In the genomic region with DNA sequence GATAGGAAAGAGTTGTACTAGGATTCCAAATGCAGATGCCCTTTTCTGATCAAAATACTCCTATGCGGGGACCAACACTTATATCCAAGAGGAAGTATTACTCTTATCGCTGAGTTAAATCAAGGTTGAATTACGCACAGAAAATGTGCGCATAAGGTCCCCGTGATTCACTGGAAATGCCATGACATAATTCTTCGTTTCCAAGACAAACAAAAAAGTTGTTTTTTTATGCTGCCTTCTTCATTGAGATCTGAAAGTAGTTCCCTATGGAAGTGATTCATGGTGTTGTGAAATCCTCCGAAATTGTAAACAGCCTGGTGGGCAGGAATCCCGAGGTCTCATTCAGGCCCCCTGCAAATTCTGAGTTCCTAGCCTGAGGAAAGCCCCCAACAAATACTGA, we compare ENCODE assay signal across 1 cellular context.
TF ChIP-seq lines count a peak whose summit lies in the region.

No MANE protein-coding gene starts in this region.

TF ChIP-seq in GM23338, 12 proteins besides CTCF, POLR2A, EP300 and RAD21 (continued from another document):
- TF ChIP-seq, protein P1, sequence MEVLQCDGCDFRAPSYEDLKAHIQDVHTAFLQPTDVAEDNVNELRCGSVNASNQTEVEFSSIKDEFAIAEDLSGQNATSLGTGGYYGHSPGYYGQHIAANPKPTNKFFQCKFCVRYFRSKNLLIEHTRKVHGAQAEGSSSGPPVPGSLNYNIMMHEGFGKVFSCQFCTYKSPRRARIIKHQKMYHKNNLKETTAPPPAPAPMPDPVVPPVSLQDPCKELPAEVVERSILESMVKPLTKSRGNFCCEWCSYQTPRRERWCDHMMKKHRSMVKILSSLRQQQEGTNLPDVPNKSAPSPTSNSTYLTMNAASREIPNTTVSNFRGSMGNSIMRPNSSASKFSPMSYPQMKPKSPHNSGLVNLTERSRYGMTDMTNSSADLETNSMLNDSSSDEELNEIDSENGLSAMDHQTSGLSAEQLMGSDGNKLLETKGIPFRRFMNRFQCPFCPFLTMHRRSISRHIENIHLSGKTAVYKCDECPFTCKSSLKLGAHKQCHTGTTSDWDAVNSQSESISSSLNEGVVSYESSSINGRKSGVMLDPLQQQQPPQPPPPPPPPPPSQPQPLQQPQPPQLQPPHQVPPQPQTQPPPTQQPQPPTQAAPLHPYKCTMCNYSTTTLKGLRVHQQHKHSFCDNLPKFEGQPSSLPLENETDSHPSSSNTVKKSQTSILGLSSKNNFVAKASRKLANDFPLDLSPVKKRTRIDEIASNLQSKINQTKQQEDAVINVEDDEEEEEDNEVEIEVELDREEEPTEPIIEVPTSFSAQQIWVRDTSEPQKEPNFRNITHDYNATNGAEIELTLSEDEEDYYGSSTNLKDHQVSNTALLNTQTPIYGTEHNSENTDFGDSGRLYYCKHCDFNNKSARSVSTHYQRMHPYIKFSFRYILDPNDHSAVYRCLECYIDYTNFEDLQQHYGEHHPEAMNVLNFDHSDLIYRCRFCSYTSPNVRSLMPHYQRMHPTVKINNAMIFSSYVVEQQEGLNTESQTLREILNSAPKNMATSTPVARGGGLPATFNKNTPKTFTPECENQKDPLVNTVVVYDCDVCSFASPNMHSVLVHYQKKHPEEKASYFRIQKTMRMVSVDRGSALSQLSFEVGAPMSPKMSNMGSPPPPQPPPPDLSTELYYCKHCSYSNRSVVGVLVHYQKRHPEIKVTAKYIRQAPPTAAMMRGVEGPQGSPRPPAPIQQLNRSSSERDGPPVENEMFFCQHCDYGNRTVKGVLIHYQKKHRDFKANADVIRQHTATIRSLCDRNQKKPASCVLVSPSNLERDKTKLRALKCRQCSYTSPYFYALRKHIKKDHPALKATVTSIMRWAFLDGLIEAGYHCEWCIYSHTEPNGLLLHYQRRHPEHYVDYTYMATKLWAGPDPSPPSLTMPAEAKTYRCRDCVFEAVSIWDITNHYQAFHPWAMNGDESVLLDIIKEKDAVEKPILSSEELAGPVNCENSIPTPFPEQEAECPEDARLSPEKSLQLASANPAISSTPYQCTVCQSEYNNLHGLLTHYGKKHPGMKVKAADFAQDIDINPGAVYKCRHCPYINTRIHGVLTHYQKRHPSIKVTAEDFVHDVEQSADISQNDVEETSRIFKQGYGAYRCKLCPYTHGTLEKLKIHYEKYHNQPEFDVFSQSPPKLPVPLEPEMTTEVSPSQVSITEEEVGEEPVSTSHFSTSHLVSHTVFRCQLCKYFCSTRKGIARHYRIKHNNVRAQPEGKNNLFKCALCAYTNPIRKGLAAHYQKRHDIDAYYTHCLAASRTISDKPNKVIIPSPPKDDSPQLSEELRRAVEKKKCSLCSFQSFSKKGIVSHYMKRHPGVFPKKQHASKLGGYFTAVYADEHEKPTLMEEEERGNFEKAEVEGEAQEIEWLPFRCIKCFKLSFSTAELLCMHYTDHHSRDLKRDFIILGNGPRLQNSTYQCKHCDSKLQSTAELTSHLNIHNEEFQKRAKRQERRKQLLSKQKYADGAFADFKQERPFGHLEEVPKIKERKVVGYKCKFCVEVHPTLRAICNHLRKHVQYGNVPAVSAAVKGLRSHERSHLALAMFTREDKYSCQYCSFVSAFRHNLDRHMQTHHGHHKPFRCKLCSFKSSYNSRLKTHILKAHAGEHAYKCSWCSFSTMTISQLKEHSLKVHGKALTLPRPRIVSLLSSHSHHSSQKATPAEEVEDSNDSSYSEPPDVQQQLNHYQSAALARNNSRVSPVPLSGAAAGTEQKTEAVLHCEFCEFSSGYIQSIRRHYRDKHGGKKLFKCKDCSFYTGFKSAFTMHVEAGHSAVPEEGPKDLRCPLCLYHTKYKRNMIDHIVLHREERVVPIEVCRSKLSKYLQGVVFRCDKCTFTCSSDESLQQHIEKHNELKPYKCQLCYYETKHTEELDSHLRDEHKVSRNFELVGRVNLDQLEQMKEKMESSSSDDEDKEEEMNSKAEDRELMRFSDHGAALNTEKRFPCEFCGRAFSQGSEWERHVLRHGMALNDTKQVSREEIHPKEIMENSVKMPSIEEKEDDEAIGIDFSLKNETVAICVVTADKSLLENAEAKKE (CRISPR knock-in tag; IDR thresholded peaks at IDR 0.05), result no peak
- no peak for TF ChIP-seq POLR2AphosphoS5 (IDR thresholded peaks at IDR 0.05; ENCODE audit: low read depth)
